7 cellular contexts compared by ENCODE assay signal in genomic region chr2:3758906-3759305, GRCh38. TPM values are rescaled to one million over a fixed set of nuclear protein-coding genes. Genes with fewer than 3 reads are reported as not detected.
"Had no signal": no experiment of that assay in that cellular context is flagged by ENCODE, and none has a peak within 500 bp of the region (broad histone marks: within the 10 kb centered on the region; RNA-seq: fewer than 3 reads in every experiment).

No MANE protein-coding gene starts in this region.

- H2AFZ ChIP-seq: GM23338 had no signal

- H3K4me3 Mint-ChIP-seq: GM23338, H9, IgD-negative memory B cell had no signal

- DNase-seq: H9, HCEC 1CT, KBM-7 had no signal

- H3K4me1 Mint-ChIP-seq: IgD-negative memory B cell had no signal

- H3K27ac ChIP-seq: HL-60 had no signal

- ATAC-seq: GM23338 had no signal

- H3K4me2 ChIP-seq: GM23338 had no signal

- H3K4me3 ChIP-seq: GM23338 had no signal

- H3K36me3 Mint-ChIP-seq: IgD-negative memory B cell had no signal

- H3K27ac Mint-ChIP-seq: GM23338, H9, IgD-negative memory B cell had no signal

RNA-seq across cellular contexts. Expression of gene DCDC2C, which starts 55.5 kb away (rescaled TPM):
- total RNA-seq: GM23338, H1, H9 had no signal
- polyA plus RNA-seq: IgD-negative memory B cell had no signal
